20 cellular contexts compared by ENCODE assay signal in the genomic region with DNA sequence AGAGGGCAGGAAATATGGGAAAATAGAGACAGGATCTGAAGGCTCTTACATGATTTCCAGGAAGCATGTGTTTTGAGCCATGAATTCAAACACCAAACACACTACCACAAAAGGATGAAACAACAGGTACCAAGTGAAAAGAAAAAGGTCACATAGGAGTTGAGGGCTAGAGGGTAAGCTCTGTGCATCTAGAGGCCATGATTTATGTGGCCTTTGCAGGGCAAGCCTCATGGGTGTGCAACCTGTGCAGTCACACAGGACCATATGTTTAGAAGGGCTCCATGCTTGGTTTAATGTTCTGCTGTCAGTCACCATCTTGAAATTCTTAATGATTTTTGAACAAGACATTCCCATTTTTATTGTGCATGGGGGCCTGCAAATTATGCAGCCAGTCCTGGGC.
DNase-seq lines count a peak whose midpoint lies in the region; ATAC-seq, FAIRE-seq and TF ChIP-seq lines count a peak whose summit lies in the region.
"Had no signal": no experiment of that assay in that cellular context is flagged by ENCODE, and none has a peak within 500 bp of the region (broad histone marks: within the 10 kb centered on the region; RNA-seq: fewer than 3 reads in every experiment).

No MANE protein-coding gene starts in this region.

- H3K9me3 Mint-ChIP-seq in activated B cell treated with CpG ODN at 0.5 μM for 24 hours = no peaks in the 10 kb centered on the region
- H3K9me3 Mint-ChIP-seq in stimulated activated memory B cell treated with anti-CD40 and anti-IgM and Interleukin-4, amounts not matched to agents 10 μg/mL and 1 μg/mL and 100 μg/mL, for 72 hours = no peaks in the 10 kb centered on the region
- H3K9me3 Mint-ChIP-seq: CD4-positive, alpha-beta T cell had no signal

- peaks cover 50% of the 10 kb centered on the region for H3K4me1 Mint-ChIP-seq in activated B cell treated with CpG ODN at 0.5 μM for 24 hours
- peaks cover 65% of the 10 kb centered on the region for H3K4me1 Mint-ChIP-seq in stimulated activated memory B cell treated with anti-CD40 and anti-IgM and Interleukin-4, amounts not matched to agents 10 μg/mL and 1 μg/mL and 100 μg/mL, for 72 hours
- H3K4me1 Mint-ChIP-seq: CD14-positive monocyte; CD8-positive, alpha-beta memory T cell had no signal

- CTCF ChIA-PET in activated B cell treated with CpG ODN at 0.5 μM for 24 hours (lab: Charles Lee) = interaction anchor here (1.3 to 1.4 kb wide), 2 partner anchors 24 to 28 kb away, joined by 3 read pairs; no protein-coding TSS in a partner anchor

- intact Hi-C loops in activated B cell treated with CpG ODN at 0.5 μM for 24 hours (cut with micrococcal nuclease) = no loop called here
- intact Hi-C loops in Right ventricle myocardium inferior (cut with DNase I) = no loop called here

- no peak for TF ChIP-seq CTCF in D721Med (IDR thresholded peaks at IDR 0.05; ENCODE audit: insufficient read depth, missing control alignments)
- no peak for TF ChIP-seq CTCF in activated B cell treated with CpG ODN at 0.5 μM for 24 hours (IDR thresholded peaks at IDR 0.05)

- peak overlapping the region; percentile 43 for H3K27ac Mint-ChIP-seq in activated B cell treated with CpG ODN at 0.5 μM for 24 hours
- peak overlapping the region; percentile 85 for H3K27ac Mint-ChIP-seq in stimulated activated memory B cell treated with anti-CD40 and anti-IgM and Interleukin-4, amounts not matched to agents 10 μg/mL and 1 μg/mL and 100 μg/mL, for 72 hours
- H3K27ac Mint-ChIP-seq: CD14-positive monocyte; CD4-positive, alpha-beta T cell; CD8-positive, alpha-beta memory T cell had no signal

- ATAC-seq in activated B cell treated with CpG ODN at 0.5 μM for 24 hours (ENCODE audit: low read depth) (no peak), GM21737 (IDR thresholded peaks at IDR 0.05; ENCODE audit: unreplicated experiment) (no peak), Right ventricle myocardium inferior (no peak)
- ATAC-seq in stimulated activated memory B cell treated with anti-CD40 and anti-IgM and Interleukin-4, amounts not matched to agents 10 μg/mL and 1 μg/mL and 100 μg/mL, for 72 hours = no peak
- ATAC-seq: HCT116 had no signal

- H3K4me3 Mint-ChIP-seq in activated B cell treated with CpG ODN at 0.5 μM for 24 hours = peak overlapping the region; percentile 45
- H3K4me3 Mint-ChIP-seq in stimulated activated memory B cell treated with anti-CD40 and anti-IgM and Interleukin-4, amounts not matched to agents 10 μg/mL and 1 μg/mL and 100 μg/mL, for 72 hours = peak overlapping the region; percentile 43
- H3K4me3 Mint-ChIP-seq: CD14-positive monocyte; CD4-positive, alpha-beta T cell; CD8-positive, alpha-beta memory T cell had no signal

- peak; percentile 77 for FAIRE-seq in D721Med (lab: Jason Lieb, UNC)
- FAIRE-seq: G401.6, GM12878, GM19239, H1 had no signal

- no peak for DNase-seq in D721Med (ENCODE audit: insufficient read length, low spot score)
- DNase-seq in activated B cell treated with CpG ODN at 0.5 μM for 24 hours = no peak
- DNase-seq in putamen (ENCODE audit: low spot score) = no peak
- no peak for DNase-seq in Right ventricle myocardium inferior (ENCODE audit: missing footprints)
- DNase-seq: Calu3; CD4-positive, alpha-beta T cell; CD8-positive, alpha-beta memory T cell; COR-L47; DMS153; DND-41; GM23248; H7 had no signal

- no peaks in the 10 kb centered on the region for H3K36me3 Mint-ChIP-seq in activated B cell treated with CpG ODN at 0.5 μM for 24 hours (ENCODE audit: low read depth)
- H3K36me3 Mint-ChIP-seq in stimulated activated memory B cell treated with anti-CD40 and anti-IgM and Interleukin-4, amounts not matched to agents 10 μg/mL and 1 μg/mL and 100 μg/mL, for 72 hours = peaks cover 12% of the 10 kb centered on the region
- H3K36me3 Mint-ChIP-seq: CD14-positive monocyte; CD8-positive, alpha-beta memory T cell had no signal

- POLR2A ChIA-PET in activated B cell treated with CpG ODN at 0.5 μM for 24 hours (lab: Charles Lee) = interaction anchor here (0.5 to 3.1 kb wide), 5 partner anchors 7 to 136 kb away, joined by 3 to 23 read pairs (median 5); no protein-coding TSS in a partner anchor

- H3K27me3 Mint-ChIP-seq in activated B cell treated with CpG ODN at 0.5 μM for 24 hours = no peaks in the 10 kb centered on the region
- no peaks in the 10 kb centered on the region for H3K27me3 Mint-ChIP-seq in stimulated activated memory B cell treated with anti-CD40 and anti-IgM and Interleukin-4, amounts not matched to agents 10 μg/mL and 1 μg/mL and 100 μg/mL, for 72 hours
- H3K27me3 Mint-ChIP-seq: CD4-positive, alpha-beta T cell had no signal
